In genomic region chr10:74586088-74586585, GRCh38 we compare ENCODE assay signal across 8 cellular contexts.
A peak's percentile ranks its signal among the peaks of the same experiment; 100 is the strongest.
DNase-seq lines count a peak whose midpoint lies in the region; ATAC-seq and TF ChIP-seq lines count a peak whose summit lies in the region.

No MANE protein-coding gene starts in this region.

- peak overlapping the region; percentile 54 to 71 for H3K27ac ChIP-seq in right atrium auricular region

- no peaks in the 10 kb centered on the region for H3K36me3 ChIP-seq in right atrium auricular region

- H3K27me3 ChIP-seq in right atrium auricular region = no peaks in the 10 kb centered on the region

- peak; percentile 85 for DNase-seq in Jurkat, Clone E6-1 (ENCODE audit: low read depth, low spot score)
- DNase-seq in activated T-cell treated with anti-CD3 and anti-CD28 coated beads for 48 hours (ENCODE audit: low read depth) (peak; percentile 12), right atrium auricular region (ENCODE audit: low spot score) (no peak), GM19240 (ENCODE audit: insufficient read length, low spot score) (no peak), nucleus accumbens (lab: John Stamatoyannopoulos, UW) (no peak)
- DNase-seq in stimulated activated CD4-positive, alpha-beta T cell treated with anti-CD3 and anti-CD28 coated beads, TNF-alpha, amount 100 ng/mL, for 24 hours (ENCODE audit: low read depth in 3 of 3) = peak in 2 of 3 experiments; percentile 9 to 25

- H3K4me3 ChIP-seq in Jurkat, Clone E6-1 (ENCODE audit: low read length) = peak overlapping the region; percentile 44
- no peak overlapping the region for H3K4me3 ChIP-seq in right atrium auricular region

- H3K4me1 ChIP-seq in right atrium auricular region = peaks cover 0 to 58% of the 10 kb centered on the region in 2 donors

- ATAC-seq in GM18511 (IDR thresholded peaks at IDR 0.05; ENCODE audit: unreplicated experiment) = peak; percentile 33
- no peak for ATAC-seq in HG02885 (IDR thresholded peaks at IDR 0.05; ENCODE audit: poor library complexity, unreplicated experiment)

- no peak for TF ChIP-seq CTCF in right atrium auricular region (IDR thresholded peaks at IDR 0.05)

- H3K9me3 ChIP-seq in right atrium auricular region = peaks cover 0 to 3% of the 10 kb centered on the region in 2 donors

Comparison
In these comparisons a context has a peak if more than half of its experiments do, and no peak if none do; other contexts are left out.
1. DNase-seq: peak in Jurkat, Clone E6-1 (single experiment), activated T-cell treated with anti-CD3 and anti-CD28 coated beads for 48 hours (single experiment) and stimulated activated CD4-positive, alpha-beta T cell treated with anti-CD3 and anti-CD28 coated beads, TNF-alpha, amount 100 ng/mL, for 24 hours (2 of 3); none in right atrium auricular region (single experiment), GM19240 (single experiment) and nucleus accumbens (0 of 56).